ENCODE assay signal across 22 cellular contexts in the genomic region with DNA sequence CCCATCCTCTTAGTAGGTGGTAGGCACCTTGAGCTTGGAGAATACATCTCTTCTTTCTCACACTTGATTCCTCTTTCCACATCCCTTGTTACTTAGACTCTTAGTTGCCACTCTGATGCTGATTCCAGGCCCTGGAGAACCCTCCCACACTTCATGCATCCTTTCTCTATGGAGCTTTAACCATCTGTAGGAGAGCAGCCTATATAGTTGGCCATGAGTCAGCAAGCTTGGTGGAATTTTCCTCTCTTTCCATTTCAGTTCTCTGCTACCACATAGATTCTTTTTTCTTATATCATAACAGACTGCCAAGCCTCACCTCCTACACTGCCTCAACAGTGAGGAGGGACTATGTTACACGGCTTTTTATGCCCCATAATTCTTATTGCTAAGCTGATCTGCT.
A peak's percentile ranks its signal among the peaks of the same experiment; 100 is the strongest.
DNase-seq lines count a peak whose midpoint lies in the region; ATAC-seq, FAIRE-seq and TF ChIP-seq lines count a peak whose summit lies in the region.
"Had no signal": no experiment of that assay in that cellular context is flagged by ENCODE, and none has a peak within 500 bp of the region (broad histone marks: within the 10 kb centered on the region; RNA-seq: fewer than 3 reads in every experiment).

No MANE protein-coding gene starts in this region.

- H3K4me1 Mint-ChIP-seq in GM23338: no peaks in the 10 kb centered on the region
- H3K4me1 Mint-ChIP-seq: CD4-positive, alpha-beta memory T cell had no signal

- no peak for ATAC-seq in GM23338
- ATAC-seq in body of pancreas: no peak
- no peak for ATAC-seq in HG02973 (IDR thresholded peaks at IDR 0.05; ENCODE audit: unreplicated experiment)
- ATAC-seq: Panc1 had no signal

- H3K27me3 Mint-ChIP-seq in GM23338 (ENCODE audit: insufficient read depth, low read depth, poor library complexity): no peaks in the 10 kb centered on the region
- H3K27me3 Mint-ChIP-seq: CD4-positive, alpha-beta memory T cell had no signal

- H3K79me2 ChIP-seq in GM23338 (replicated peaks; ENCODE audit: insufficient read depth): no peaks in the 10 kb centered on the region

- H3K36me3 Mint-ChIP-seq in GM23338 (ENCODE audit: low read depth): no peaks in the 10 kb centered on the region
- H3K36me3 Mint-ChIP-seq: CD4-positive, alpha-beta memory T cell had no signal

- no peak overlapping the region for H3K4me2 ChIP-seq in GM23338

- H3K9me3 ChIP-seq in body of pancreas: no peaks in the 10 kb centered on the region
- H3K9me3 ChIP-seq: MG63 had no signal

- H3F3A ChIP-seq in GM23338 (replicated peaks; ENCODE audit: low read depth): no peaks in the 10 kb centered on the region

- TF ChIP-seq CTCF in GM23338 (conservative IDR thresholded peaks at IDR 0.05; ENCODE audit: low read depth in 2 of 2): no peak
- TF ChIP-seq CTCF in body of pancreas (IDR thresholded peaks at IDR 0.05): no peak

- H3K4me3 Mint-ChIP-seq in GM23338: no peak overlapping the region
- H3K4me3 Mint-ChIP-seq: CD4-positive, alpha-beta memory T cell had no signal

- H3K4me1 ChIP-seq in GM23338 (ENCODE audit: insufficient read depth): no peaks in the 10 kb centered on the region
- no peaks in the 10 kb centered on the region for H3K4me1 ChIP-seq in body of pancreas

- no peaks in the 10 kb centered on the region for H3K9me2 ChIP-seq in GM23338 (ENCODE audit: insufficient read depth)

- H3K36me3 ChIP-seq in GM23338 (ENCODE audit: insufficient read depth): no peaks in the 10 kb centered on the region
- H3K36me3 ChIP-seq in body of pancreas (replicated peaks in 1 of 2; ENCODE audit: insufficient read depth in 1 of 2, low read depth in 2 of 2): no peaks in the 10 kb centered on the region
- H3K36me3 ChIP-seq: MG63 had no signal

- no peak for FAIRE-seq in HTR-8/SVneo (lab: Jason Lieb, UNC)
- FAIRE-seq: GM12892, GM19239, H54 had no signal

- no peak overlapping the region for H3K4me3 ChIP-seq in GM23338
- no peak overlapping the region for H3K4me3 ChIP-seq in body of pancreas
- H3K4me3 ChIP-seq: MG63 had no signal

- H3K9me3 Mint-ChIP-seq in GM23338: no peaks in the 10 kb centered on the region

- DNase-seq in GM23338 (ENCODE audit: low spot score): no peak
- peak; percentile 3 for DNase-seq in amniotic epithelial cell (ENCODE audit: low read depth)
- DNase-seq in iris pigment epithelial cell (ENCODE audit: low read depth): peak; percentile 4
- DNase-seq in superior temporal gyrus (ENCODE audit: extremely low spot score): peak; percentile 64
- no peak for DNase-seq in body of pancreas
- DNase-seq in HTR-8/SVneo (ENCODE audit: insufficient read length, low spot score): no peak
- DNase-seq: C1 segment of cervical spinal cord; CD4-positive, alpha-beta memory T cell; COR-L47; DMS79; KG1; MG63; NCI-H2029; NCI-H446 treated with DMSO at 0.1 percent for 48 hours; NCI-H526; SHP77 had no signal

- H3K27ac ChIP-seq in GM23338 (ENCODE audit: low read depth) (no peak overlapping the region), body of pancreas (no peak overlapping the region)
- H3K27ac ChIP-seq: RWPE1 had no signal

- H2AFZ ChIP-seq in GM23338: peak overlapping the region; percentile 88; the same call in 1 of the 2 replicates

- 36 to 38% methylated on average over 1 of the region's 1 CpG for WGBS in body of pancreas, 2 donors

- intact Hi-C loops in body of pancreas (cut with DNase I): no loop called here

- no peak for TF ChIP-seq POLR2A in body of pancreas (IDR thresholded peaks at IDR 0.05)

- H3K27ac Mint-ChIP-seq in GM23338: no peak overlapping the region
- H3K27ac Mint-ChIP-seq: CD4-positive, alpha-beta memory T cell had no signal

- no peaks in the 10 kb centered on the region for H3K27me3 ChIP-seq in GM23338 (ENCODE audit: insufficient read depth)
- no peaks in the 10 kb centered on the region for H3K27me3 ChIP-seq in body of pancreas
- H3K27me3 ChIP-seq: MG63 had no signal

- H4K20me1 ChIP-seq in GM23338 (replicated peaks; ENCODE audit: insufficient read depth): no peaks in the 10 kb centered on the region

TF ChIP-seq in GM23338, 12 proteins besides CTCF, POLR2A, EP300 and RAD21 (continues in another document):
- TF ChIP-seq ZNF114 (CRISPR knock-in tag; IDR thresholded peaks at IDR 0.05) (no peak), NANOG (IDR thresholded peaks at IDR 0.05; ENCODE audit: borderline replicate concordance) (no peak), EZH2phosphoT487 (IDR thresholded peaks at IDR 0.05; ENCODE audit: unreplicated experiment) (no peak), JUNB (IDR thresholded peaks at IDR 0.05; ENCODE audit: unreplicated experiment) (no peak), ETS1 (IDR thresholded peaks at IDR 0.05) (no peak), CREB1 (CRISPR knock-in tag; IDR thresholded peaks at IDR 0.05; ENCODE audit: low read depth) (no peak), ZNF331 (CRISPR knock-in tag; IDR thresholded peaks at IDR 0.05; ENCODE audit: low read depth) (no peak)
- TF ChIP-seq, protein P1, sequence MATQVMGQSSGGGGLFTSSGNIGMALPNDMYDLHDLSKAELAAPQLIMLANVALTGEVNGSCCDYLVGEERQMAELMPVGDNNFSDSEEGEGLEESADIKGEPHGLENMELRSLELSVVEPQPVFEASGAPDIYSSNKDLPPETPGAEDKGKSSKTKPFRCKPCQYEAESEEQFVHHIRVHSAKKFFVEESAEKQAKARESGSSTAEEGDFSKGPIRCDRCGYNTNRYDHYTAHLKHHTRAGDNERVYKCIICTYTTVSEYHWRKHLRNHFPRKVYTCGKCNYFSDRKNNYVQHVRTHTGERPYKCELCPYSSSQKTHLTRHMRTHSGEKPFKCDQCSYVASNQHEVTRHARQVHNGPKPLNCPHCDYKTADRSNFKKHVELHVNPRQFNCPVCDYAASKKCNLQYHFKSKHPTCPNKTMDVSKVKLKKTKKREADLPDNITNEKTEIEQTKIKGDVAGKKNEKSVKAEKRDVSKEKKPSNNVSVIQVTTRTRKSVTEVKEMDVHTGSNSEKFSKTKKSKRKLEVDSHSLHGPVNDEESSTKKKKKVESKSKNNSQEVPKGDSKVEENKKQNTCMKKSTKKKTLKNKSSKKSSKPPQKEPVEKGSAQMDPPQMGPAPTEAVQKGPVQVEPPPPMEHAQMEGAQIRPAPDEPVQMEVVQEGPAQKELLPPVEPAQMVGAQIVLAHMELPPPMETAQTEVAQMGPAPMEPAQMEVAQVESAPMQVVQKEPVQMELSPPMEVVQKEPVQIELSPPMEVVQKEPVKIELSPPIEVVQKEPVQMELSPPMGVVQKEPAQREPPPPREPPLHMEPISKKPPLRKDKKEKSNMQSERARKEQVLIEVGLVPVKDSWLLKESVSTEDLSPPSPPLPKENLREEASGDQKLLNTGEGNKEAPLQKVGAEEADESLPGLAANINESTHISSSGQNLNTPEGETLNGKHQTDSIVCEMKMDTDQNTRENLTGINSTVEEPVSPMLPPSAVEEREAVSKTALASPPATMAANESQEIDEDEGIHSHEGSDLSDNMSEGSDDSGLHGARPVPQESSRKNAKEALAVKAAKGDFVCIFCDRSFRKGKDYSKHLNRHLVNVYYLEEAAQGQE (IDR thresholded peaks at IDR 0.05; ENCODE audit: unreplicated experiment): no peak

Comparison
In these comparisons a context has a peak if more than half of its experiments do, and no peak if none do; other contexts are left out.
1. DNase-seq: peak in amniotic epithelial cell (single experiment), iris pigment epithelial cell (single experiment) and superior temporal gyrus (single experiment); none in GM23338 (single experiment), body of pancreas (0 of 4) and HTR-8/SVneo (single experiment).